ENCODE assay signal across 8 cellular contexts in the genomic region with DNA sequence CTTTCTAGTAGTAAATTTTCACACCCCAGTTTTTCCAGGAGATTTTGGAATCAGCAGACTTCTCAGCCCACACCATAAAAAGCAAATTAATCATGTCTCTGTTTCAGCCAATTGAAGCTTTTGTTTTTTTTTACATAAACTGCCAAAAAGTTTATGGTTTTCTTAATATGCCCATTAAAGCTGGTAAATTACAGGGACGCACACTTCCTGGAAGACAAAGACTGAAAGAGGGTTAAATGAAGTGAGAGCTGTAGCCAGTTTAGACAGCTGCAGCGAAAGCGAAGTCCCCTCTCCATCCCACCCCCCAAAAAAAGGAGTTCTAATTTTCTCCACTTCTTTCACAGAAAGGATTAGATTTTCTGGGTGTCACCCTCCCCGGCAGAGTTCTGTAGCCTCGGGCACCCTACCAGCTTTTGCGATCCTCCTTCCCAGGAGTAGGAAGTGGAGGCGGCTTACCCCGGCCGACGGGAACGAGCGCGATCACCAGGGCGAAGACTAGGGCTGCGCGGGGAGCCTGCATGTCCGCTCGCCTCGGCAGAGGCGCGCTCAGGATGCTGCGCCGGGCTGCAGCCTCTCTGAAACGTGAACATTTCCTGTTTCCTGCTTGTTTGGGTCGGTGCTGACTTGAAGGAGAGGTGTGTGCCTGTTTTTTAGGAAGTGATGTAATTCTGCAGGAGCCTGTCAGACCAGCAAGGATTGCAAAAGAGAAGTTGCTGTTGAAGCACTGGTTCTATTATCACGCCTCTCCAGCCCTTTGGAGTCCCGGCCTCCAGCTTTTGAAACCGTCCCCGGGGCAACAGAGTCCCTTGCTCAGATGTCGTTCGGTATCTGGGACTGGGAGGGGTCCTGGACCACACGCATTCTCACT. TPM values are rescaled to one million over a fixed set of nuclear protein-coding genes. Genes with fewer than 3 reads are reported as not detected.
DNase-seq lines count a peak whose midpoint lies in the region; ATAC-seq and TF ChIP-seq lines count a peak whose summit lies in the region.

A gene with protein sequence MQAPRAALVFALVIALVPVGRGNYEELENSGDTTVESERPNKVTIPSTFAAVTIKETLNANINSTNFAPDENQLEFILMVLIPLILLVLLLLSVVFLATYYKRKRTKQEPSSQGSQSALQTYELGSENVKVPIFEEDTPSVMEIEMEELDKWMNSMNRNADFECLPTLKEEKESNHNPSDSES (minus strand): TSS at position 584 of the 868 bp plus-strand sequence. CDS start 64 bp downstream, at position 520.

- peak within 1 kb of the TSS; percentile 61 for H3K9ac ChIP-seq in NT2/D1 (ENCODE audit: insufficient read length, low read depth)

- H3K36me3 ChIP-seq in NT2/D1 (ENCODE audit: insufficient read depth, insufficient read length, low read length) = no peaks in the 10 kb centered on the region

- peaks cover 3% of the 10 kb centered on the region for H3K4me1 ChIP-seq in NT2/D1 (ENCODE audit: insufficient read depth, insufficient read length)

- DNase-seq in AG04449 (ENCODE audit: low read depth, low spot score) (no peak), NT2/D1 (ENCODE audit: low read depth, low spot score) (peak; percentile 43), activated T-cell treated with anti-CD3 and anti-CD28 coated beads for 24 hours (ENCODE audit: low read depth) (peak; percentile 52), naive B cell (peak; percentile 84)
- peak; percentile 18 to 43 for DNase-seq in stimulated activated CD8-positive, alpha-beta memory T cell treated with anti-CD3 and anti-CD28 coated beads, Interleukin-7, amount 100 ng/mL, for 4 hours (ENCODE audit: low read depth in 2 of 2)

- no peaks in the 10 kb centered on the region for H3K9me3 ChIP-seq in NT2/D1 (ENCODE audit: insufficient read depth, low read length)

- ATAC-seq in GM18520 (IDR thresholded peaks at IDR 0.05; ENCODE audit: unreplicated experiment) (peak; percentile 32), HG03060 (IDR thresholded peaks at IDR 0.05; ENCODE audit: low read depth, unreplicated experiment) (peak; percentile 44), esophagus mucosa (peak; percentile 82), naive B cell (ENCODE audit: low read depth in 2 of 2) (peak; percentile 88 to 89)

- H3K4me3 Mint-ChIP-seq in naive B cell = peak within 1 kb of the TSS; percentile 92 to 100 (median 98)

- CTCF ChIA-PET in AG04449 (lab: Yijun Ruan, JAX) = interaction anchor here (1.1 to 1.4 kb wide), 4 partner anchors 9 to 179 kb away, joined by 3 to 5 read pairs (median 4); no protein-coding TSS in a partner anchor

- H3K36me3 Mint-ChIP-seq in naive B cell = peaks cover 0 to under 1% of the 10 kb centered on the region in 2 donors

- H3K4me3 ChIP-seq in AG04449 (ENCODE audit: low read depth, low read length) (peak within 1 kb of the TSS; percentile 57), NT2/D1 (ENCODE audit: insufficient read length, low read depth) (peak within 1 kb of the TSS; percentile 29)

- POLR2A ChIA-PET in AG04449 (lab: Yijun Ruan, JAX) = no interaction called here

- no peak for TF ChIP-seq CTCF in AG04449 (IDR thresholded peaks at IDR 0.05; ENCODE audit: insufficient read depth, low read length, missing control alignments)

- no peaks in the 10 kb centered on the region for H3K27me3 ChIP-seq in NT2/D1 (ENCODE audit: insufficient read depth, insufficient read length)

- H3K4me1 Mint-ChIP-seq in naive B cell = peaks cover 56 to 83% (median 59%) of the 10 kb centered on the region in 3 donors

- H3K27ac Mint-ChIP-seq in naive B cell = peak within 1 kb of the TSS; percentile 79 to 98 (median 98)

- no peaks in the 10 kb centered on the region for H3K9me3 Mint-ChIP-seq in naive B cell

- no peaks in the 10 kb centered on the region for H3K27me3 Mint-ChIP-seq in naive B cell

RNA-seq across cellular contexts. Expression of the gene that starts here (rescaled TPM):
- 120 TPM for total RNA-seq in esophagus mucosa
- polyA plus RNA-seq in naive B cell (ENCODE audit: low read depth in 6 of 6) = 100 to 1,000 TPM; 125 to 213 (median 155) TPM

Comparison
In these comparisons a context has a peak if more than half of its experiments do, and no peak if none do; other contexts are left out.
1. ATAC-seq: peak in every context shown above with its lines; median percentile 88 in naive B cell; 82 in esophagus mucosa; 44 in HG03060; 32 in GM18520.